In genomic region chr3:52291508-52292181, GRCh38 we compare ENCODE assay signal across 8 cellular contexts. TPM values are rescaled to one million over a fixed set of nuclear protein-coding genes. Genes with fewer than 3 reads are reported as not detected.
A peak's percentile ranks its signal among the peaks of the same experiment; 100 is the strongest.
DNase-seq lines count a peak whose midpoint lies in the region; ATAC-seq and TF ChIP-seq lines count a peak whose summit lies in the region.
"Had no signal": no experiment of that assay in that cellular context is flagged by ENCODE, and none has a peak within 500 bp of the region (broad histone marks: within the 10 kb centered on the region; RNA-seq: fewer than 3 reads in every experiment).

No MANE protein-coding gene starts in this region.

- intact Hi-C loops in ascending aorta (cut with DNase I), result no loop called here

- peaks cover 0 to 11% of the 10 kb centered on the region in 2 donors for H3K4me1 ChIP-seq in ascending aorta

- peaks cover 2 to 38% (median 5%) of the 10 kb centered on the region in 3 donors for H3K36me3 Mint-ChIP-seq in naive thymus-derived CD8-positive, alpha-beta T cell

- H3K27me3 Mint-ChIP-seq in naive thymus-derived CD8-positive, alpha-beta T cell, result no peaks in the 10 kb centered on the region

- in situ Hi-C loops in KBM-7 (cut with MboI; ENCODE audit: low pct_unique_long_range_greater_than_20kb, low sequenced_read_pairs), result no loop called here

- H3K4me3 ChIP-seq in GM12865 (ENCODE audit: low read depth, low read length), result no peak overlapping the region
- no peak overlapping the region for H3K4me3 ChIP-seq in ascending aorta
- H3K4me3 ChIP-seq: SK-N-MC had no signal

- no peak overlapping the region for H3K27ac ChIP-seq in ascending aorta
- H3K27ac ChIP-seq: SK-N-MC had no signal

- no peaks in the 10 kb centered on the region for H3K9me3 ChIP-seq in ascending aorta

- peak overlapping the region in 8 of 10 donors; percentile 15 to 87 (median 68) for H3K27ac Mint-ChIP-seq in naive thymus-derived CD8-positive, alpha-beta T cell

- H3K36me3 ChIP-seq in ascending aorta, result peaks cover 12 to 22% of the 10 kb centered on the region in 2 donors

- H3K4me1 Mint-ChIP-seq in naive thymus-derived CD8-positive, alpha-beta T cell, result peaks cover 25 to 51% (median 38%) of the 10 kb centered on the region in 4 donors

- POLR2A ChIA-PET in naive thymus-derived CD8-positive, alpha-beta T cell (lab: Charles Lee), result interaction anchor here (1.3 to 21.1 kb wide), 4 partner anchors 13 to 48 kb away, joined by 3 to 1841 read pairs (median 67); partner anchors contain the start of genes PPM1M, TLR9, TWF2 and WDR82

- no peaks in the 10 kb centered on the region for H3K27me3 ChIP-seq in ascending aorta

- no peaks in the 10 kb centered on the region for H3K9me3 Mint-ChIP-seq in naive thymus-derived CD8-positive, alpha-beta T cell

- DNase-seq in GM12865 (ENCODE audit: low read depth), result peak; percentile 57
- peak; percentile 41 for DNase-seq in NCI-H748 (lab: John Stamatoyannopoulos, UW; ENCODE audit: unreplicated experiment)
- no peak for DNase-seq in ascending aorta (ENCODE audit: low spot score in 2 of 2)
- peak in 9 of 10 donors; percentile 33 to 79 (median 50) for DNase-seq in naive thymus-derived CD8-positive, alpha-beta T cell
- DNase-seq in dedifferentiated amniotic fluid mesenchymal stem cell (ENCODE audit: extremely low spot score), result no peak
- no peak for DNase-seq in KBM-7

- TF ChIP-seq CTCF in GM12865 (IDR thresholded peaks at IDR 0.05; ENCODE audit: insufficient read depth, low read depth, low read length, missing control alignments) (peak; percentile 61), ascending aorta (IDR thresholded peaks at IDR 0.05) (peak in 2 of 3 experiments; percentile 3 to 26)

- ATAC-seq in naive thymus-derived CD8-positive, alpha-beta T cell, result peak; percentile 24 to 37
- ATAC-seq in HG03135 (IDR thresholded peaks at IDR 0.05; ENCODE audit: unreplicated experiment), result no peak

- H3K4me3 Mint-ChIP-seq in naive thymus-derived CD8-positive, alpha-beta T cell, result peak overlapping the region in 7 of 10 donors; percentile 21 to 76 (median 39)

RNA-seq across cellular contexts. Expression of gene GLYCTK, which starts 4.0 kb away (rescaled TPM):
- 15.5 TPM for total RNA-seq in ascending aorta
- total RNA-seq in naive thymus-derived CD8-positive, alpha-beta T cell, result 10 to 100 TPM; 39.9 to 41.5 TPM
- 10 to 100 TPM in 1 of 3 donors, 1 to 10 TPM in 2; 6.4 to 10.4 (median 7.6) TPM for polyA plus RNA-seq in naive thymus-derived CD8-positive, alpha-beta T cell

RNA-seq across cellular contexts. Expression of gene WDR82, which starts 13.2 kb away (rescaled TPM):
- total RNA-seq in ascending aorta, result 42.0 TPM
- 100 to 1,000 TPM; 190 to 191 TPM for total RNA-seq in naive thymus-derived CD8-positive, alpha-beta T cell
- polyA plus RNA-seq in naive thymus-derived CD8-positive, alpha-beta T cell, result 100 to 1,000 TPM; 136 to 172 (median 146) TPM

RNA-seq across cellular contexts. Expression of gene DNAH1, which starts 24.5 kb away (rescaled TPM):
- 7.6 TPM for total RNA-seq in ascending aorta
- 10 to 100 TPM; 39.4 to 41.4 TPM for total RNA-seq in naive thymus-derived CD8-positive, alpha-beta T cell
- polyA plus RNA-seq in naive thymus-derived CD8-positive, alpha-beta T cell, result 1 to 10 TPM in 2 of 3 donors, under 1 TPM in 1; 0.21 to 1.3 (median 1.1) TPM

RNA-seq across cellular contexts. Expression of gene PPM1M, which starts 46.1 kb away (rescaled TPM):
- 20.3 TPM for total RNA-seq in ascending aorta
- total RNA-seq in naive thymus-derived CD8-positive, alpha-beta T cell, result 100 to 1,000 TPM; 108 to 114 TPM
- 100 to 1,000 TPM in 2 of 3 donors, 10 to 100 TPM in 1; 68.0 to 172 (median 106) TPM for polyA plus RNA-seq in naive thymus-derived CD8-positive, alpha-beta T cell

RNA-seq across cellular contexts. Expression of gene TWF2, which starts 52.7 kb away (rescaled TPM):
- 162 TPM for total RNA-seq in ascending aorta
- 10 to 100 TPM; 77.2 to 77.6 TPM for total RNA-seq in naive thymus-derived CD8-positive, alpha-beta T cell
- 100 to 1,000 TPM; 112 to 171 (median 142) TPM for polyA plus RNA-seq in naive thymus-derived CD8-positive, alpha-beta T cell

Comparison
In these comparisons a context has a peak if more than half of its experiments do, and no peak if none do; other contexts are left out.
1. DNase-seq: peak in GM12865 (single experiment), NCI-H748 (single experiment) and naive thymus-derived CD8-positive, alpha-beta T cell (9 of 10); none in ascending aorta (0 of 2), dedifferentiated amniotic fluid mesenchymal stem cell (single experiment) and KBM-7 (single experiment).